4 cellular contexts compared by ENCODE assay signal in the genomic region with DNA sequence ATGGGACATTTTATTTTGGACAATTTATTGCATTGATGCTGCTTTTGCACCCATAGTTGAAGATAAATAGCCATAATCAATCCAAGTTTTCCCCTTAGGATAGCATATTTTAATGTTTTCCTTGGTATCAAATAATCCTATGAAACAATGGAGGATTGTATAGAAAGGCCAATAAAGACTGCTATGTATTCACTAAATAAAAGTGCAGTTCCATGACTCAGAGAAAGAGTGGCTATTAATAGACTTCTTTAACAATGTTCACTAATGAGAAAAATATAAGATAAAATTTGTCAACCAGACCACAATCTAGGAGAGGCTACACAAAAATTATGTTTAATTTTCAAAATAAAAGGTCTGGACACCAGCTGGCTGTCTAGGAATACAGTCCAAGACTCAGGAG.
"Had no signal": no experiment of that assay in that cellular context is flagged by ENCODE, and none has a peak within 500 bp of the region (broad histone marks: within the 10 kb centered on the region; RNA-seq: fewer than 3 reads in every experiment).

No MANE protein-coding gene starts in this region.

- DNase-seq: GOT3, H7, HFFc6, KBM-7 had no signal
